In genomic region chr3:126083913-126084514, GRCh38 we compare ENCODE assay signal across 8 cellular contexts. TPM values are rescaled to one million over a fixed set of nuclear protein-coding genes. Genes with fewer than 3 reads are reported as not detected.
DNase-seq lines count a peak whose midpoint lies in the region; ATAC-seq and TF ChIP-seq lines count a peak whose summit lies in the region.

SLC41A3 (minus strand) TSS chr3:126084124; CDS start chr3:126068219, 15,905 bp downstream.

- peaks cover 0 to 12% (median 5%) of the 10 kb centered on the region in 7 donors for H3K9me3 Mint-ChIP-seq in CD14-positive monocyte

- 0% methylated on average over 1 of the region's 66 CpGs for WGBS in right lobe of liver (ENCODE audit: insufficient coverage, low coverage, low lambda C conversion rate, missing lambda C conversion rate)

- H3K4me1 Mint-ChIP-seq in CD14-positive monocyte, result peaks cover 13% of the 10 kb centered on the region

- H3K27me3 ChIP-seq in right lobe of liver, result no peaks in the 10 kb centered on the region

- H3K36me3 ChIP-seq in right lobe of liver, result no peaks in the 10 kb centered on the region

- TF ChIP-seq CTCF in CD14-positive monocyte (IDR thresholded peaks at IDR 0.05) (peak; percentile 39), right lobe of liver (IDR thresholded peaks at IDR 0.05) (peak in 3 of 4 donors; percentile 28 to 42 (median 33))

- no peaks in the 10 kb centered on the region for H3K9me3 ChIP-seq in right lobe of liver

- H3K27ac ChIP-seq in right lobe of liver, result peak within 1 kb of the TSS; percentile 67 to 86 (median 81)

- H3K4me1 ChIP-seq in right lobe of liver, result no peaks in the 10 kb centered on the region

- peak; percentile 70 for DNase-seq in CD14-positive monocyte (ENCODE audit: low spot score)
- DNase-seq in NCI-H526 (lab: John Stamatoyannopoulos, UW), result peak; percentile 64 to 94
- DNase-seq in activated CD4-positive, alpha-beta T cell treated with anti-CD3 and anti-CD28 coated beads, Interleukin-2, amount 50 U/mL, for 4 hours, result peak; percentile 75 to 77
- peak; percentile 45 to 80 for DNase-seq in dermis microvascular lymphatic vessel endothelial cell (ENCODE audit: low read depth in 2 of 2)
- DNase-seq in right lobe of liver, result peak; percentile 94 to 95 (median 95)
- peak; percentile 88 for DNase-seq in stimulated activated CD4-positive, alpha-beta T cell treated with anti-CD3 and anti-CD28 coated beads, Interleukin-4, amount 100 ng/mL, for 24 hours

- peak within 1 kb of the TSS in 4 of 7 donors; percentile 18 to 69 (median 40) for H3K27ac Mint-ChIP-seq in CD14-positive monocyte

- peak; percentile 96 for ATAC-seq in GM19328 (IDR thresholded peaks at IDR 0.05; ENCODE audit: unreplicated experiment)
- peak; percentile 90 for ATAC-seq in HG03460 (IDR thresholded peaks at IDR 0.05; ENCODE audit: unreplicated experiment)
- peak; percentile 97 to 99 (median 98) for ATAC-seq in right lobe of liver

- H3K4me3 ChIP-seq in right lobe of liver, result peak within 1 kb of the TSS; percentile 67 to 90 (median 78)

- intact Hi-C loops in CD14-positive monocyte (cut with micrococcal nuclease) (no loop called here), right lobe of liver (cut with DNase I) (no loop called here)

- peaks cover 0 to 9% (median 6%) of the 10 kb centered on the region in 3 donors for H3K27me3 Mint-ChIP-seq in CD14-positive monocyte (ENCODE audit: low read depth in 3 of 3)

- TF ChIP-seq POLR2A in right lobe of liver (IDR thresholded peaks at IDR 0.05), result peak; percentile 87

- H3K36me3 Mint-ChIP-seq in CD14-positive monocyte, result no peaks in the 10 kb centered on the region

- H3K4me3 Mint-ChIP-seq in CD14-positive monocyte, result peak within 1 kb of the TSS; percentile 77 to 87

RNA-seq across cellular contexts. Expression of gene SLC41A3, which starts in this region (rescaled TPM):
- polyA plus RNA-seq in CD14-positive monocyte, result 10 to 100 TPM in 1 of 2 donors, 1 to 10 TPM in 1; 2.8 to 13.6 TPM
- 56.0 and 211 TPM in 2 replicates for total RNA-seq in dermis microvascular lymphatic vessel endothelial cell
- 10 to 100 TPM; 12.7 to 29.1 (median 15.9) TPM for total RNA-seq in right lobe of liver

Comparison
In these comparisons a context has a peak if more than half of its experiments do, and no peak if none do; other contexts are left out.
1. Peak in every context shown above with its lines: DNase-seq, ATAC-seq, H3K4me3 ChIP-seq and H3K27ac ChIP-seq.